Comparison of ENCODE assay signal across 14 cellular contexts in genomic region chr3:125186800-125187598, GRCh38. TPM values are rescaled to one million over a fixed set of nuclear protein-coding genes. Genes with fewer than 3 reads are reported as not detected.
DNase-seq lines count a peak whose midpoint lies in the region; ATAC-seq and TF ChIP-seq lines count a peak whose summit lies in the region.
"Had no signal": no experiment of that assay in that cellular context is flagged by ENCODE, and none has a peak within 500 bp of the region (broad histone marks: within the 10 kb centered on the region; RNA-seq: fewer than 3 reads in every experiment).

No MANE protein-coding gene starts in this region.

- no peak overlapping the region for H3K27ac Mint-ChIP-seq in natural killer cell
- H3K27ac Mint-ChIP-seq: activated naive CD4-positive, alpha-beta T cell treated with anti-CD3 and anti-CD28 coated beads, Interleukin-2, amount 50 U/mL, for 72 hours had no signal

- H3K4me1 ChIP-seq in HUES48 (ENCODE audit: control insufficient read depth, insufficient read depth, low read length), result peaks cover 32% of the 10 kb centered on the region
- H3K4me1 ChIP-seq: upper lobe of left lung had no signal

- H3K27me3 Mint-ChIP-seq in natural killer cell (ENCODE audit: low read depth in 2 of 2), result no peaks in the 10 kb centered on the region

- no peak overlapping the region for H3K9ac ChIP-seq in HUES48 (ENCODE audit: low read depth, low read length)

- DNase-seq in dorsolateral prefrontal cortex (peak in 1 of 10 donors; percentile 83), sciatic nerve (ENCODE audit: low spot score) (no peak), natural killer cell (no peak), GM10266 (ENCODE audit: extremely low spot score) (no peak)
- DNase-seq: central memory CD4-positive, alpha-beta T cell; EL; stimulated activated CD4-positive, alpha-beta T cell treated with anti-CD3 and anti-CD28 coated beads, Interleukin-1b, Interleukin-23, amount 100 ng/mL, for 48 hours; SW 1271 had no signal

- H3K4me1 Mint-ChIP-seq in natural killer cell, result no peaks in the 10 kb centered on the region

- H3K36me3 ChIP-seq in HUES48 (ENCODE audit: control insufficient read depth, insufficient read depth, low read length), result peaks cover 19% of the 10 kb centered on the region
- H3K36me3 ChIP-seq: upper lobe of left lung had no signal

- no peak overlapping the region for H3K4me3 ChIP-seq in HUES48 (ENCODE audit: low read depth, low read length)
- peak overlapping the region in 1 of 59 donors; percentile 4 for H3K4me3 ChIP-seq in dorsolateral prefrontal cortex
- H3K4me3 ChIP-seq: upper lobe of left lung had no signal

- no peak for TF ChIP-seq CTCF in dorsolateral prefrontal cortex (IDR thresholded peaks at IDR 0.05 in 54 of 56, conservative IDR thresholded peaks at IDR 0.05 in 2 of 56; ENCODE audit: low read depth in 1 of 56, partially characterized antibody in 56 of 56)
- TF ChIP-seq CTCF in natural killer cell (IDR thresholded peaks at IDR 0.05), result no peak
- no peak for TF ChIP-seq CTCF in GM10266 (IDR thresholded peaks at IDR 0.05; ENCODE audit: control insufficient read depth, insufficient read depth, low read depth, missing control alignments)

- no peaks in the 10 kb centered on the region for H3K36me3 Mint-ChIP-seq in natural killer cell
- H3K36me3 Mint-ChIP-seq: activated naive CD4-positive, alpha-beta T cell treated with anti-CD3 and anti-CD28 coated beads, Interleukin-2, amount 50 U/mL, for 72 hours had no signal

- intact Hi-C loops in dorsolateral prefrontal cortex (cut with DNase I) (no loop called here), sciatic nerve (cut with DNase I) (no loop called here), natural killer cell (cut with micrococcal nuclease) (no loop called here)

- peak; percentile 33 for ATAC-seq in GM19023 (IDR thresholded peaks at IDR 0.05; ENCODE audit: unreplicated experiment)
- ATAC-seq in sciatic nerve, result peak; percentile 43
- no peak for ATAC-seq in GM18520 (IDR thresholded peaks at IDR 0.05; ENCODE audit: unreplicated experiment)
- ATAC-seq in natural killer cell, result no peak
- ATAC-seq: HCT116 had no signal

- H3K27me3 ChIP-seq in HUES48 (ENCODE audit: control insufficient read depth, insufficient read depth, low read length), result no peaks in the 10 kb centered on the region
- no peaks in the 10 kb centered on the region for H3K27me3 ChIP-seq in dorsolateral prefrontal cortex
- H3K27me3 ChIP-seq: upper lobe of left lung had no signal

- H3K9me3 ChIP-seq in HUES48 (ENCODE audit: control insufficient read depth, insufficient read depth, low read length), result no peaks in the 10 kb centered on the region
- H3K9me3 ChIP-seq: upper lobe of left lung had no signal

- no peak overlapping the region for H3K4me3 Mint-ChIP-seq in natural killer cell

- no peaks in the 10 kb centered on the region for H3K9me3 Mint-ChIP-seq in natural killer cell
- H3K9me3 Mint-ChIP-seq: activated naive CD4-positive, alpha-beta T cell treated with anti-CD3 and anti-CD28 coated beads, Interleukin-2, amount 50 U/mL, for 72 hours had no signal

- H3K27ac ChIP-seq in HUES48 (ENCODE audit: low read depth, low read length), result peak overlapping the region; percentile 9
- H3K27ac ChIP-seq in dorsolateral prefrontal cortex, result peak overlapping the region in 48 of 59 donors; percentile 18 to 82 (median 54)
- H3K27ac ChIP-seq: upper lobe of left lung had no signal

RNA-seq across cellular contexts. Expression of gene SLC12A8, which starts 25.5 kb away (rescaled TPM):
- total RNA-seq in dorsolateral prefrontal cortex (10 to 100 TPM in 105 of 120 experiments, 1 to 10 TPM in 15; 6.0 to 32.3 (median 13.4) TPM), sciatic nerve (2.5 TPM), natural killer cell (1 to 10 TPM in 1 of 3 donors, under 1 TPM in 2; 0.25 to 1.4 (median 0.61) TPM)

Comparison
In these comparisons a context has a peak if more than half of its experiments do, and no peak if none do; other contexts are left out.
1. ATAC-seq: peak in GM19023 (single experiment) and sciatic nerve (single experiment); none in GM18520 (single experiment) and natural killer cell (0 of 3).